12 cellular contexts compared by ENCODE assay signal in the genomic region with DNA sequence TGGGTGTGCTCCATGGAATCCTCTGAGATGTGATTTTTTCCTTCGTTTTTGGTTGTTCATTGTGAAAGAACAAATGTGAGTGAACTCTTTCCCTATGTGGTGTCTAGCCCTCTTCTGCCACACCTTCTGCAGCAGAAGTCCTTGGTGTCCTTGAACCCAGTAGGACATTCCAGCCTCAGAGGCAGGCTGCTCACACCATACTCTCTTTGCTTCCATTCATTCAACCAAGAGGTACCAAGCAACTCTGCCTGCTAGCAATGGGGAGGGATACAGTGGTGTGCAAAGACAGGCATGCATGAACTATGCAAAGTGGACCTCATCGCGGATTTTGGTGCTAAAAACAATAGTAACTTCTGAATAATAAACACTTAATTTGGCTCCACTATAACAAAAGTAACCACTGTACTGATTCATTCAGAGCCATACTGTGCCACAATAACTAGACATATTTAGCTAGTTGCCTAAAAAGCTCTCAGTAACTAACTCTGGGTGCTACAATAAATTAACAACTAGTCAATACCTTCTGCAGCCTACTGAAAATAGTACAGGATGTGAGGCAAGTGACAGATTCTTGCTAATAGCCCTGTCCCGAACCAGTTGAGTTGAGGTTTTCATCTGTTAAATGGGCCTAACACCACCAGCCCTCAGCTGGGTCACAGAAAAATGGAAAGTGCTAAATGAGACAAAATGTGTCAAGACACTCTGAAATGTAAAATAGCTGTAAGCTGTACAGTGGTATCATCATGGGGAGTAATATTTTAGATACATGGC.
DNase-seq lines count a peak whose midpoint lies in the region; ATAC-seq and TF ChIP-seq lines count a peak whose summit lies in the region.
"Had no signal": no experiment of that assay in that cellular context is flagged by ENCODE, and none has a peak within 500 bp of the region (broad histone marks: within the 10 kb centered on the region; RNA-seq: fewer than 3 reads in every experiment).

No MANE protein-coding gene starts in this region.

- H3K27ac Mint-ChIP-seq in activated CD8-positive, alpha-beta T cell treated with anti-CD3 and anti-CD28 coated beads, Interleukin-2, amount 10 ng/mL, durations not matched to agents 7 days and 5 days: no peak overlapping the region
- H3K27ac Mint-ChIP-seq in activated CD8-positive, alpha-beta T cell treated with anti-CD3 and anti-CD28 coated beads for 36 hours: no peak overlapping the region
- peak overlapping the region; percentile 58 for H3K27ac Mint-ChIP-seq in activated T-helper 17 cell treated with anti-CD3 and anti-CD28 coated beads, Interleukin-2, amount 50 U/mL, for 72 hours
- H3K27ac Mint-ChIP-seq in nephron: peak overlapping the region; percentile 25 to 45 (median 45)

- no peaks in the 10 kb centered on the region for H3K27me3 Mint-ChIP-seq in activated CD8-positive, alpha-beta T cell treated with anti-CD3 and anti-CD28 coated beads, Interleukin-2, amount 10 ng/mL, durations not matched to agents 7 days and 5 days (ENCODE audit: low read depth)
- H3K27me3 Mint-ChIP-seq in activated CD8-positive, alpha-beta T cell treated with anti-CD3 and anti-CD28 coated beads for 36 hours: no peaks in the 10 kb centered on the region
- no peaks in the 10 kb centered on the region for H3K27me3 Mint-ChIP-seq in activated T-helper 17 cell treated with anti-CD3 and anti-CD28 coated beads, Interleukin-2, amount 50 U/mL, for 72 hours
- no peaks in the 10 kb centered on the region for H3K27me3 Mint-ChIP-seq in nephron (ENCODE audit: low read depth)

- no peak for TF ChIP-seq CTCF in activated CD8-positive, alpha-beta T cell treated with anti-CD3 and anti-CD28 coated beads for 36 hours (IDR thresholded peaks at IDR 0.05)
- no peak for TF ChIP-seq CTCF in nephron (IDR thresholded peaks at IDR 0.05; ENCODE audit: unreplicated experiment in 3 of 3)

- ATAC-seq in activated CD8-positive, alpha-beta T cell treated with anti-CD3 and anti-CD28 coated beads, Interleukin-2, amount 10 ng/mL, durations not matched to agents 7 days and 5 days: peak; percentile 10
- no peak for ATAC-seq in activated CD8-positive, alpha-beta T cell treated with anti-CD3 and anti-CD28 coated beads for 36 hours
- ATAC-seq in GM19035 (IDR thresholded peaks at IDR 0.05; ENCODE audit: unreplicated experiment) (peak; percentile 28), GM18873 (IDR thresholded peaks at IDR 0.05; ENCODE audit: low FRiP score, unreplicated experiment) (no peak)
- ATAC-seq in activated T-helper 17 cell treated with anti-CD3 and anti-CD28 coated beads, Interleukin-2, amount 50 U/mL, for 72 hours (replicated peaks): no peak

- H3K4me1 Mint-ChIP-seq in activated CD8-positive, alpha-beta T cell treated with anti-CD3 and anti-CD28 coated beads, Interleukin-2, amount 10 ng/mL, durations not matched to agents 7 days and 5 days (ENCODE audit: low read depth): peaks cover 54% of the 10 kb centered on the region
- H3K4me1 Mint-ChIP-seq in activated CD8-positive, alpha-beta T cell treated with anti-CD3 and anti-CD28 coated beads for 36 hours (ENCODE audit: low read depth): peaks cover 59% of the 10 kb centered on the region
- H3K4me1 Mint-ChIP-seq in activated T-helper 17 cell treated with anti-CD3 and anti-CD28 coated beads, Interleukin-2, amount 50 U/mL, for 72 hours: peaks cover 22% of the 10 kb centered on the region
- peaks cover 54% of the 10 kb centered on the region for H3K4me1 Mint-ChIP-seq in nephron

- no peaks in the 10 kb centered on the region for H3K9me3 Mint-ChIP-seq in activated CD8-positive, alpha-beta T cell treated with anti-CD3 and anti-CD28 coated beads, Interleukin-2, amount 10 ng/mL, durations not matched to agents 7 days and 5 days (ENCODE audit: insufficient read depth)
- H3K9me3 Mint-ChIP-seq in activated CD8-positive, alpha-beta T cell treated with anti-CD3 and anti-CD28 coated beads for 36 hours: no peaks in the 10 kb centered on the region
- H3K9me3 Mint-ChIP-seq in activated T-helper 17 cell treated with anti-CD3 and anti-CD28 coated beads, Interleukin-2, amount 50 U/mL, for 72 hours: no peaks in the 10 kb centered on the region
- H3K9me3 Mint-ChIP-seq in nephron: no peaks in the 10 kb centered on the region

- CTCF ChIA-PET in activated CD8-positive, alpha-beta T cell treated with anti-CD3 and anti-CD28 coated beads, Interleukin-2, amount 10 ng/mL, durations not matched to agents 7 days and 5 days (lab: Charles Lee): interaction anchor here (0.6 to 2.4 kb wide), 15 partner anchors 10 to 444 kb away, joined by 3 to 12 read pairs (median 4); no protein-coding TSS in a partner anchor
- CTCF ChIA-PET in activated CD8-positive, alpha-beta T cell treated with anti-CD3 and anti-CD28 coated beads for 36 hours (lab: Charles Lee): interaction anchor here (1.3 to 1.8 kb wide), 4 partner anchors 10 to 253 kb away, joined by 3 to 7 read pairs (median 5); no protein-coding TSS in a partner anchor

- POLR2A ChIA-PET in activated CD8-positive, alpha-beta T cell treated with anti-CD3 and anti-CD28 coated beads, Interleukin-2, amount 10 ng/mL, durations not matched to agents 7 days and 5 days (lab: Charles Lee): interaction anchor here (0.7 kb wide), 1 partner anchor 8 kb away, joined by 3 read pairs; no protein-coding TSS in a partner anchor
- POLR2A ChIA-PET in activated CD8-positive, alpha-beta T cell treated with anti-CD3 and anti-CD28 coated beads for 36 hours (lab: Charles Lee): interaction anchor here (0.9 to 1.0 kb wide), 2 partner anchors 21 to 44 kb away, joined by 3 read pairs; no protein-coding TSS in a partner anchor

- no peak for DNase-seq in activated CD8-positive, alpha-beta T cell treated with anti-CD3 and anti-CD28 coated beads, Interleukin-2, amount 10 ng/mL, durations not matched to agents 7 days and 5 days
- DNase-seq in activated CD8-positive, alpha-beta T cell treated with anti-CD3 and anti-CD28 coated beads for 36 hours: no peak
- no peak for DNase-seq in C1 segment of cervical spinal cord (lab: John Stamatoyannopoulos, UW)
- DNase-seq in stimulated activated naive CD4-positive, alpha-beta T cell (lab: John Stamatoyannopoulos, UW): no peak
- DNase-seq: effector CD4-positive, alpha-beta T cell; kidney; NCI-H1417 treated with DMSO at 0.1 percent for 48 hours; transverse colon had no signal

- no peak overlapping the region for H3K4me3 Mint-ChIP-seq in activated CD8-positive, alpha-beta T cell treated with anti-CD3 and anti-CD28 coated beads, Interleukin-2, amount 10 ng/mL, durations not matched to agents 7 days and 5 days
- H3K4me3 Mint-ChIP-seq in activated CD8-positive, alpha-beta T cell treated with anti-CD3 and anti-CD28 coated beads for 36 hours: no peak overlapping the region
- peak overlapping the region; percentile 35 for H3K4me3 Mint-ChIP-seq in activated T-helper 17 cell treated with anti-CD3 and anti-CD28 coated beads, Interleukin-2, amount 50 U/mL, for 72 hours
- H3K4me3 Mint-ChIP-seq in nephron: no peak overlapping the region

- H3K36me3 Mint-ChIP-seq in activated CD8-positive, alpha-beta T cell treated with anti-CD3 and anti-CD28 coated beads, Interleukin-2, amount 10 ng/mL, durations not matched to agents 7 days and 5 days (ENCODE audit: low read depth): peaks cover 1% of the 10 kb centered on the region
- no peaks in the 10 kb centered on the region for H3K36me3 Mint-ChIP-seq in activated CD8-positive, alpha-beta T cell treated with anti-CD3 and anti-CD28 coated beads for 36 hours (ENCODE audit: low read depth)
- peaks cover 13% of the 10 kb centered on the region for H3K36me3 Mint-ChIP-seq in activated T-helper 17 cell treated with anti-CD3 and anti-CD28 coated beads, Interleukin-2, amount 50 U/mL, for 72 hours (ENCODE audit: low read depth)
- H3K36me3 Mint-ChIP-seq in nephron (ENCODE audit: low read depth): peaks cover 9% of the 10 kb centered on the region

- intact Hi-C loops in activated CD8-positive, alpha-beta T cell treated with anti-CD3 and anti-CD28 coated beads for 36 hours (cut with micrococcal nuclease): loop anchor here (2.0 to 10.0 kb wide), 2 partner anchors 49 to 51 kb away; no protein-coding TSS in a partner anchor

Comparison
In these comparisons a context has a peak if more than half of its experiments do, and no peak if none do; other contexts are left out.
1. ATAC-seq: peak in activated CD8-positive, alpha-beta T cell treated with anti-CD3 and anti-CD28 coated beads, Interleukin-2, amount 10 ng/mL, durations not matched to agents 7 days and 5 days (single experiment) and GM19035 (single experiment); none in activated CD8-positive, alpha-beta T cell treated with anti-CD3 and anti-CD28 coated beads for 36 hours (single experiment), activated T-helper 17 cell treated with anti-CD3 and anti-CD28 coated beads, Interleukin-2, amount 50 U/mL, for 72 hours (single experiment) and GM18873 (single experiment).
2. H3K27ac Mint-ChIP-seq: peak in activated T-helper 17 cell treated with anti-CD3 and anti-CD28 coated beads, Interleukin-2, amount 50 U/mL, for 72 hours (single experiment) and nephron (3 of 3); none in activated CD8-positive, alpha-beta T cell treated with anti-CD3 and anti-CD28 coated beads, Interleukin-2, amount 10 ng/mL, durations not matched to agents 7 days and 5 days (single experiment) and activated CD8-positive, alpha-beta T cell treated with anti-CD3 and anti-CD28 coated beads for 36 hours (single experiment).